26 cellular contexts compared by ENCODE assay signal in genomic region chr10:95503526-95503925, GRCh38. TPM values are rescaled to one million over a fixed set of nuclear protein-coding genes. Genes with fewer than 3 reads are reported as not detected.
DNase-seq lines count a peak whose midpoint lies in the region; ATAC-seq, FAIRE-seq and TF ChIP-seq lines count a peak whose summit lies in the region.
"Had no signal": no experiment of that assay in that cellular context is flagged by ENCODE, and none has a peak within 500 bp of the region (broad histone marks: within the 10 kb centered on the region; RNA-seq: fewer than 3 reads in every experiment).

No MANE protein-coding gene starts in this region.

- in situ Hi-C loops in K562 (cut with MboI): no loop called here

- FAIRE-seq in K562 (lab: Jason Lieb, UNC) (no peak), urothelium cell line (lab: Jason Lieb, UNC) (no peak)
- FAIRE-seq: endothelial cell of umbilical vein, GM18507, GM19239 had no signal

- H3K79me2 ChIP-seq in K562 (ENCODE audit: control insufficient read depth, insufficient read depth, low read length): no peaks in the 10 kb centered on the region

- no peak for TF ChIP-seq EP300 in K562 (IDR thresholded peaks at IDR 0.05; ENCODE audit: low read length)

- H3K9ac ChIP-seq in K562 (ENCODE audit: insufficient read depth in 1 of 2, low read depth in 2 of 2, low read length in 2 of 2): no peak overlapping the region
- H3K9ac ChIP-seq in muscle layer of colon (ENCODE audit: low read length): peak overlapping the region; percentile 41
- H3K9ac ChIP-seq: BLaER1 had no signal

- TF ChIP-seq CTCF in K562 (IDR thresholded peaks at IDR 0.05 in 2 of 3, conservative IDR thresholded peaks at IDR 0.05 in 1 of 3; ENCODE audit: insufficient read depth in 2 of 3, low read depth in 1 of 3, low read length in 3 of 3) (no peak), dorsolateral prefrontal cortex (IDR thresholded peaks at IDR 0.05 in 54 of 56, conservative IDR thresholded peaks at IDR 0.05 in 2 of 56; ENCODE audit: low read depth in 1 of 56, partially characterized antibody in 56 of 56) (no peak), thoracic aorta (IDR thresholded peaks at IDR 0.05) (no peak)

- H3K4me1 ChIP-seq in K562 (replicated peaks in 1 of 2; ENCODE audit: control insufficient read depth in 2 of 2, insufficient read depth in 2 of 2, low read length in 2 of 2) (peaks cover 13 to 46% of the 10 kb centered on the region in 2 experiments; a peak in 4 of 5 replicates), muscle layer of colon (ENCODE audit: insufficient read depth, low read length) (peaks cover 98% of the 10 kb centered on the region), thoracic aorta (ENCODE audit: control insufficient read depth in 1 of 2, low read depth in 2 of 2) (peaks cover 81 to 100% of the 10 kb centered on the region in 2 donors)
- H3K4me1 ChIP-seq: SJCRH30 had no signal

- BruUV-seq in K562 (replicated peaks; lab: Mats Ljungman, UMichigan): no TSS peak

- CTCF ChIA-PET in K562 (lab: Yijun Ruan, JAX; ENCODE audit: low intra/inter-chr PET ratio): no interaction called here

- DNase-seq in K562 (ENCODE audit: extremely low read depth in 1 of 4, low spot score in 3 of 4) (no peak), dorsolateral prefrontal cortex (no peak), thoracic aorta (ENCODE audit: low spot score) (no peak), NK-92 (lab: John Stamatoyannopoulos, UW; ENCODE audit: unreplicated experiment) (no peak), urothelium cell line (ENCODE audit: low spot score) (no peak), dedifferentiated amniotic fluid mesenchymal stem cell (ENCODE audit: extremely low spot score) (no peak)
- DNase-seq: activated CD4-positive, alpha-beta T cell treated with anti-CD3 and anti-CD28 coated beads for 4 hours; activated effector memory CD4-positive, alpha-beta T cell treated with Interleukin-2 at 50 U/mL for 16 hours; activated naive CD8-positive, alpha-beta T cell treated with anti-CD3 and anti-CD28 coated beads for 36 hours; DMS 273 treated with DMSO at 0.1 percent for 48 hours; naive thymus-derived CD8-positive, alpha-beta T cell; NCI-H1092; NCI-H1694 treated with DMSO at 0.1 percent for 48 hours; NCI-H446 treated with DMSO at 0.1 percent for 48 hours; NCI-H82; SJCRH30; T-helper 9 cell; WERI-Rb-1 had no signal

- TF ChIP-seq POLR2A in K562 (conservative IDR thresholded peaks at IDR 0.05): no peak

- H3K9me3 ChIP-seq in K562 (replicated peaks; ENCODE audit: control insufficient read depth, insufficient read depth, low read depth, low read length) (no peaks in the 10 kb centered on the region), muscle layer of colon (ENCODE audit: low read length) (no peaks in the 10 kb centered on the region), thoracic aorta (no peaks in the 10 kb centered on the region)
- H3K9me3 ChIP-seq: BLaER1, SJCRH30 had no signal

- no peak overlapping the region for H3K4me2 ChIP-seq in K562 (ENCODE audit: insufficient read depth, low read length)
- H3K4me2 ChIP-seq: BLaER1, GM23338 had no signal

- H3K9me1 ChIP-seq in K562 (ENCODE audit: control insufficient read depth, insufficient read depth, low read length): no peaks in the 10 kb centered on the region

- intact Hi-C loops in K562 (cut with micrococcal nuclease): no loop called here
- intact Hi-C loops in dorsolateral prefrontal cortex (cut with DNase I): no loop called here

- no peak overlapping the region for H2AFZ ChIP-seq in K562 (ENCODE audit: low read depth, low read length)
- H2AFZ ChIP-seq: GM23338 had no signal

- POLR2A ChIA-PET in K562 (lab: Yijun Ruan, JAX): interaction anchor here (0.6 to 1.4 kb wide), 5 partner anchors 8 to 1155 kb away, joined by 3 to 4 read pairs (median 3); no protein-coding TSS in a partner anchor

- WGBS in K562 (ENCODE audit: insufficient coverage, low coverage, missing lambda C conversion rate): 57% methylated on average over 3 of the region's 3 CpGs

- no peaks in the 10 kb centered on the region for H3K36me3 ChIP-seq in K562 (ENCODE audit: control insufficient read depth, insufficient read depth, low read length)
- peaks cover 11% of the 10 kb centered on the region for H3K36me3 ChIP-seq in muscle layer of colon (ENCODE audit: insufficient read depth, low read length)
- no peaks in the 10 kb centered on the region for H3K36me3 ChIP-seq in thoracic aorta
- H3K36me3 ChIP-seq: BLaER1, SJCRH30, WERI-Rb-1 had no signal

- ATAC-seq in K562 (no peak), thoracic aorta (ENCODE audit: insufficient number of reproducible peaks, low FRiP score, low read depth) (no peak)
- ATAC-seq: GM23338; naive thymus-derived CD8-positive, alpha-beta T cell; stimulated activated memory B cell treated with anti-CD40 and anti-IgM and Interleukin-4, amounts not matched to agents 10 μg/mL and 1 μg/mL and 100 μg/mL, for 72 hours had no signal

- H3K27ac ChIP-seq in K562 (ENCODE audit: extremely low read depth, low read depth, low read length) (no peak overlapping the region), dorsolateral prefrontal cortex (peak overlapping the region in 50 of 59 donors; percentile 10 to 94 (median 74)), muscle layer of colon (ENCODE audit: low read depth, low read length) (peak overlapping the region; percentile 79), thoracic aorta (peak overlapping the region; percentile 87 to 89)
- H3K27ac ChIP-seq: BLaER1, SJCRH30, skin epidermis, WERI-Rb-1 had no signal

- no peak overlapping the region for H3K4me3 ChIP-seq in K562
- no peak overlapping the region for H3K4me3 ChIP-seq in dorsolateral prefrontal cortex
- H3K4me3 ChIP-seq in muscle layer of colon (ENCODE audit: low read depth in 1 of 2, low read length in 2 of 2): no peak overlapping the region
- H3K4me3 ChIP-seq in thoracic aorta: no peak overlapping the region
- H3K4me3 ChIP-seq: BLaER1, GM23338, SJCRH30, skin epidermis had no signal

- no peak for TF ChIP-seq RAD21 in K562 (CRISPR knock-in tag; conservative IDR thresholded peaks at IDR 0.05 in 1 of 2, IDR thresholded peaks at IDR 0.05 in 1 of 2)

- H3K27me3 ChIP-seq in K562 (ENCODE audit: control insufficient read depth in 2 of 2, insufficient read depth in 2 of 2, low read length in 2 of 2) (no peaks in the 10 kb centered on the region), dorsolateral prefrontal cortex (no peaks in the 10 kb centered on the region), muscle layer of colon (ENCODE audit: control insufficient read depth in 1 of 2, insufficient read depth in 2 of 2, low read length in 2 of 2) (no peaks in the 10 kb centered on the region), thoracic aorta (replicated peaks; ENCODE audit: insufficient read depth) (no peaks in the 10 kb centered on the region)
- H3K27me3 ChIP-seq: BLaER1, SJCRH30 had no signal

- no peaks in the 10 kb centered on the region for H4K20me1 ChIP-seq in K562 (replicated peaks; ENCODE audit: control insufficient read depth, insufficient read depth, low read length)
- H4K20me1 ChIP-seq: BLaER1 had no signal

TF ChIP-seq in K562, 482 proteins besides CTCF, POLR2A, EP300 and RAD21:
- TF ChIP-seq RBM25 (IDR thresholded peaks at IDR 0.05; ENCODE audit: low read depth, low read length, severe bottlenecking) (peak; percentile 86), PML (IDR thresholded peaks at IDR 0.05; ENCODE audit: low read length) (no peak), BCOR (IDR thresholded peaks at IDR 0.05) (peak; percentile 62; the same call in 1 of the 2 replicates), ZFP36 (IDR thresholded peaks at IDR 0.05; ENCODE audit: low read depth, low read length, partially characterized antibody) (peak; percentile 65), NFYB (IDR thresholded peaks at IDR 0.05; ENCODE audit: extremely low read depth, insufficient read length) (no peak), KDM1A (IDR thresholded peaks at IDR 0.05) (peak in 1 of 2 experiments; percentile 41; a peak in 1 of 4 replicates)

RNA-seq across cellular contexts. Expression of gene SORBS1, which starts 57.6 kb away (rescaled TPM):
- total RNA-seq in K562 (2011; cell fraction: chromatin; rRNA removed; ENCODE audit: low replicate concordance): 34.5 and 47.6 TPM in 2 replicates
- 16.0 and 16.1 TPM in 2 replicates for total RNA-seq in K562 (2011; cell fraction: nucleolus; rRNA removed)
- total RNA-seq in K562 (2011; cell fraction: nucleoplasm; rRNA removed): 36.1 and 59.8 TPM in 2 replicates
- total RNA-seq in K562 (2014; rRNA removed): 4.4 and 4.5 TPM in 2 replicates
- 7.1 and 7.2 TPM in 2 replicates for total RNA-seq in K562 (2014; rRNA removed; fragmentation: Illumina TruSeq; extraction: Trizol)
- total RNA-seq in K562 (2015; rRNA removed; fragmentation: Illumina TruSeq; extraction: Trizol): 6.5 and 7.2 TPM in 2 replicates
- 6.2 and 7.1 TPM in 2 replicates for total RNA-seq in K562 (2021)
- polyA plus RNA-seq in K562 (2011; rRNA removed): 10.9 and 13.3 TPM in 2 replicates
- 6.2 and 8.7 TPM in 2 replicates for polyA plus RNA-seq in K562 (2011; cell fraction: cytosol; rRNA removed)
- polyA plus RNA-seq in K562 (2011; cell fraction: nucleus; rRNA removed): 12.8 and 13.8 TPM in 2 replicates
- 5.5 and 7.0 TPM in 2 replicates for polyA plus RNA-seq in K562 (2012)
- polyA plus RNA-seq in K562 (2014; fragmentation: Illumina TruSeq; extraction: Trizol): 7.7 and 8.4 TPM in 2 replicates
- 1 to 10 TPM; 2.0 to 2.8 TPM for polyA plus RNA-seq in K562 (2014; fragmentation: Nextera tagmentation; extraction: Ambion mirVana)
- 5.1 and 6.7 TPM in 2 replicates for polyA plus RNA-seq in K562 (2014; rRNA removed)
- polyA minus RNA-seq in K562 (2011; rRNA and poly(A)+ RNA removed): 19.0 and 21.4 TPM in 2 replicates
- polyA minus RNA-seq in K562 (2011; cell fraction: cytosol; rRNA and poly(A)+ RNA removed): 8.4 and 8.6 TPM in 2 replicates
- polyA minus RNA-seq in K562 (2011; cell fraction: nucleus; rRNA and poly(A)+ RNA removed): 10.8 and 16.0 TPM in 2 replicates
- total RNA-seq in dorsolateral prefrontal cortex: 100 to 1,000 TPM; 191 to 480 (median 308) TPM
- 1,000 to 10,000 TPM; 1,110 to 1,659 TPM for total RNA-seq in thoracic aorta
